8 cellular contexts compared by ENCODE assay signal in genomic region chr4:4107411-4108107, GRCh38.
DNase-seq lines count a peak whose midpoint lies in the region; ATAC-seq and TF ChIP-seq lines count a peak whose summit lies in the region.
"Not testable (repeated sequence)": the region's sequence is repeated elsewhere in the genome, so short reads cannot be mapped to it uniquely, and the experiment has no call there.

No MANE protein-coding gene starts in this region.

- not testable (repeated sequence) for H3K36me3 Mint-ChIP-seq in activated CD8-positive, alpha-beta T cell treated with anti-CD3 and anti-CD28 coated beads for 36 hours (ENCODE audit: low read depth); osteocyte (ENCODE audit: unreplicated experiment)

- DNase-seq in CMK (ENCODE audit: low read depth) (peak; percentile 20), HT-29 (ENCODE audit: low spot score) (peak; percentile 35), NOMO-1 (lab: John Stamatoyannopoulos, UW; ENCODE audit: unreplicated experiment in 2 of 2) (peak; percentile 18 to 20), cardiac fibroblast (ENCODE audit: low read depth in 2 of 2) (peak; percentile 19 to 44), hepatocyte (ENCODE audit: low spot score) (peak; percentile 76)
- peak; percentile 73 for DNase-seq in activated CD8-positive, alpha-beta T cell treated with anti-CD3 and anti-CD28 coated beads for 36 hours
- DNase-seq in osteocyte (ENCODE audit: extremely low spot score, unreplicated experiment): not testable (repeated sequence)
- DNase-seq in stimulated activated CD8-positive, alpha-beta memory T cell treated with anti-CD3 and anti-CD28 coated beads, Interleukin-7, amount 100 ng/mL, for 4 hours (ENCODE audit: low read depth in 2 of 2): peak; percentile 17 to 57

- peak; percentile 62 for TF ChIP-seq CTCF in activated CD8-positive, alpha-beta T cell treated with anti-CD3 and anti-CD28 coated beads for 36 hours (IDR thresholded peaks at IDR 0.05)
- TF ChIP-seq CTCF in cardiac fibroblast (IDR thresholded peaks at IDR 0.05; ENCODE audit: low read depth, low read length) (peak; percentile 23), hepatocyte (IDR thresholded peaks at IDR 0.05; ENCODE audit: poor library complexity) (peak; percentile 35), osteocyte (IDR thresholded peaks at IDR 0.05) (peak; percentile 67)

- not testable (repeated sequence) for H3K79me2 ChIP-seq in hepatocyte

- not testable (repeated sequence) for H3K9me3 ChIP-seq in hepatocyte (ENCODE audit: low read depth)

- not testable (repeated sequence) for H3K27ac ChIP-seq in hepatocyte

- intact Hi-C loops in activated CD8-positive, alpha-beta T cell treated with anti-CD3 and anti-CD28 coated beads for 36 hours (cut with micrococcal nuclease): not testable (repeated sequence)

- WGBS in hepatocyte (ENCODE audit: low lambda C conversion rate, missing lambda C conversion rate): 28% methylated on average over 15 of the region's 52 CpGs

- H2AFZ ChIP-seq in hepatocyte: peak overlapping the region; percentile 52

- H3K4me3 ChIP-seq in cardiac fibroblast (replicated peaks in 1 of 2; ENCODE audit: low read depth in 2 of 2, low read length in 2 of 2) (peak overlapping the region in 1 of 2 donors; percentile 43), hepatocyte (peak overlapping the region; percentile 33)

- ATAC-seq in activated CD8-positive, alpha-beta T cell treated with anti-CD3 and anti-CD28 coated beads for 36 hours: peak; percentile 66

- H3K27ac Mint-ChIP-seq in activated CD8-positive, alpha-beta T cell treated with anti-CD3 and anti-CD28 coated beads for 36 hours; osteocyte (ENCODE audit: unreplicated experiment): not testable (repeated sequence)

- H3K4me1 Mint-ChIP-seq in activated CD8-positive, alpha-beta T cell treated with anti-CD3 and anti-CD28 coated beads for 36 hours (ENCODE audit: low read depth); osteocyte (ENCODE audit: unreplicated experiment): not testable (repeated sequence)

- POLR2A ChIA-PET in activated CD8-positive, alpha-beta T cell treated with anti-CD3 and anti-CD28 coated beads for 36 hours (lab: Charles Lee): interaction anchor here (0.6 kb wide), 1 partner anchor 165 kb away, joined by 3 read pairs; no protein-coding TSS in a partner anchor

- not testable (repeated sequence) for H3K4me1 ChIP-seq in hepatocyte (ENCODE audit: insufficient read depth)

- H3K27me3 ChIP-seq in hepatocyte: not testable (repeated sequence)

- H3K4me3 Mint-ChIP-seq in activated CD8-positive, alpha-beta T cell treated with anti-CD3 and anti-CD28 coated beads for 36 hours: peak overlapping the region; percentile 58
- peak overlapping the region; percentile 54 for H3K4me3 Mint-ChIP-seq in osteocyte (ENCODE audit: unreplicated experiment)

- H4K20me1 ChIP-seq in hepatocyte (ENCODE audit: insufficient read depth, poor library complexity, severe bottlenecking): not testable (repeated sequence)

- H3K4me2 ChIP-seq in hepatocyte: peak overlapping the region; percentile 82

- CTCF ChIA-PET in activated CD8-positive, alpha-beta T cell treated with anti-CD3 and anti-CD28 coated beads for 36 hours (lab: Charles Lee): interaction anchor here (0.6 to 0.7 kb wide), 3 partner anchors 9 to 138 kb away, joined by 3 to 4 read pairs (median 3); no protein-coding TSS in a partner anchor

- not testable (repeated sequence) for H3K9me2 ChIP-seq in hepatocyte (replicated peaks; ENCODE audit: insufficient read depth)

- not testable (repeated sequence) for H3K9me3 Mint-ChIP-seq in activated CD8-positive, alpha-beta T cell treated with anti-CD3 and anti-CD28 coated beads for 36 hours; osteocyte (ENCODE audit: unreplicated experiment)

- peaks cover 23% of the 10 kb centered on the region for H3K27me3 Mint-ChIP-seq in activated CD8-positive, alpha-beta T cell treated with anti-CD3 and anti-CD28 coated beads for 36 hours
- peaks cover 21% of the 10 kb centered on the region for H3K27me3 Mint-ChIP-seq in osteocyte (ENCODE audit: unreplicated experiment)

- not testable (repeated sequence) for H3K36me3 ChIP-seq in hepatocyte (replicated peaks; ENCODE audit: insufficient read depth, low read depth)
